ENCODE assay signal across 27 cellular contexts in genomic region chr3:73236867-73237266, GRCh38.
"Had no signal": no experiment of that assay in that cellular context is flagged by ENCODE, and none has a peak within 500 bp of the region (broad histone marks: within the 10 kb centered on the region; RNA-seq: fewer than 3 reads in every experiment).

No MANE protein-coding gene starts in this region.

- H3K27me3 ChIP-seq: adrenal gland, brain microvascular endothelial cell had no signal

- H3K36me3 Mint-ChIP-seq: activated naive CD4-positive, alpha-beta T cell treated with anti-CD3 and anti-CD28 coated beads, Interleukin-2, amount 50 U/mL, for 72 hours; WTC11 had no signal

- H3K27ac ChIP-seq: adrenal gland, brain microvascular endothelial cell had no signal

- H3K9me3 Mint-ChIP-seq: activated CD4-positive, alpha-beta T cell treated with anti-CD3 and anti-CD28 coated beads, Interleukin-2, amount 10 ng/mL, durations not matched to agents 7 days and 5 days; activated naive CD4-positive, alpha-beta T cell treated with anti-CD3 and anti-CD28 coated beads for 36 hours; activated naive CD4-positive, alpha-beta T cell treated with anti-CD3 and anti-CD28 coated beads, Interleukin-2, amount 50 U/mL, for 72 hours; activated T-cell treated with anti-CD3 and anti-CD28 coated beads, Interleukin-2, amount 50 U/mL, for 24 hours; activated T-helper 2 cell treated with anti-CD3 and anti-CD28 coated beads, Interferon-gamma antibody, Interleukin-2, Interleukin-4, amounts not matched to agents 10 μg/mL and 5 μg/mL and 100 μg/mL, durations not matched to agents 14 hours and 24 hours and 36 hours; T-helper 1 cell treated with Interleukin-12 subunit alpha and Interleukin-12 subunit beta and Interleukin-4 antibody, amounts not matched to agents 30 μg/mL and 1 μg/mL, for 36 hours; T-helper 2 cell treated with Interferon-gamma antibody and Interleukin-4, amounts not matched to agents 5 μg/mL and 100 μg/mL, for 36 hours; WTC11 had no signal

- H3K27ac Mint-ChIP-seq: activated CD4-positive, alpha-beta T cell treated with anti-CD3 and anti-CD28 coated beads for 36 hours; activated CD4-positive, alpha-beta T cell treated with anti-CD3 and anti-CD28 coated beads, Interleukin-2, amount 10 ng/mL, durations not matched to agents 7 days and 5 days; activated CD8-positive, alpha-beta T cell treated with anti-CD3 and anti-CD28 coated beads, Interleukin-2, amount 10 ng/mL, durations not matched to agents 7 days and 5 days; activated naive CD4-positive, alpha-beta T cell treated with anti-CD3 and anti-CD28 coated beads for 36 hours; activated naive CD4-positive, alpha-beta T cell treated with anti-CD3 and anti-CD28 coated beads, Interleukin-2, amount 50 U/mL, for 72 hours; activated T-cell treated with anti-CD3 and anti-CD28 coated beads, Interleukin-2, amount 50 U/mL, for 24 hours; activated T-helper 2 cell treated with anti-CD3 and anti-CD28 coated beads, Interferon-gamma antibody, Interleukin-2, Interleukin-4, amounts not matched to agents 10 μg/mL and 5 μg/mL and 100 μg/mL, durations not matched to agents 14 hours and 24 hours and 36 hours; T-helper 1 cell treated with Interleukin-12 subunit alpha and Interleukin-12 subunit beta and Interleukin-4 antibody, amounts not matched to agents 30 μg/mL and 1 μg/mL, for 36 hours; T-helper 2 cell treated with Interferon-gamma antibody and Interleukin-4, amounts not matched to agents 5 μg/mL and 100 μg/mL, for 36 hours; WTC11 had no signal

- H3K4me1 Mint-ChIP-seq: activated CD4-positive, alpha-beta T cell treated with anti-CD3 and anti-CD28 coated beads for 36 hours; activated CD4-positive, alpha-beta T cell treated with anti-CD3 and anti-CD28 coated beads, Interleukin-2, amount 10 ng/mL, durations not matched to agents 7 days and 5 days; WTC11 had no signal

- H3K4me3 ChIP-seq: adrenal gland had no signal

- H3K27me3 Mint-ChIP-seq: activated CD4-positive, alpha-beta T cell treated with anti-CD3 and anti-CD28 coated beads, Interleukin-2, amount 10 ng/mL, durations not matched to agents 7 days and 5 days had no signal

- H3K4me3 Mint-ChIP-seq: activated CD4-positive, alpha-beta T cell treated with anti-CD3 and anti-CD28 coated beads for 36 hours; activated CD4-positive, alpha-beta T cell treated with anti-CD3 and anti-CD28 coated beads, Interleukin-2, amount 10 ng/mL, durations not matched to agents 7 days and 5 days; activated CD8-positive, alpha-beta T cell treated with anti-CD3 and anti-CD28 coated beads, Interleukin-2, amount 10 ng/mL, durations not matched to agents 7 days and 5 days; activated naive CD4-positive, alpha-beta T cell treated with anti-CD3 and anti-CD28 coated beads for 36 hours; activated T-cell treated with anti-CD3 and anti-CD28 coated beads, Interleukin-2, amount 50 U/mL, for 24 hours; T-helper 1 cell treated with Interleukin-12 subunit alpha and Interleukin-12 subunit beta and Interleukin-4 antibody, amounts not matched to agents 30 μg/mL and 1 μg/mL, for 36 hours; T-helper 2 cell treated with Interferon-gamma antibody and Interleukin-4, amounts not matched to agents 5 μg/mL and 100 μg/mL, for 36 hours; WTC11 had no signal

- H3K36me3 ChIP-seq: adrenal gland, brain microvascular endothelial cell had no signal

- H3K9me3 ChIP-seq: adrenal gland had no signal

- DNase-seq: activated CD4-positive, alpha-beta T cell treated with anti-CD3 and anti-CD28 coated beads for 36 hours; activated CD4-positive, alpha-beta T cell treated with anti-CD3 and anti-CD28 coated beads, Interleukin-2, amount 10 ng/mL, durations not matched to agents 7 days and 5 days; activated CD4-positive, alpha-beta T cell treated with anti-CD3 and anti-CD28 coated beads, Interleukin-2, amount 50 U/mL, for 48 hours; activated CD8-positive, alpha-beta T cell treated with anti-CD3 and anti-CD28 coated beads, Interleukin-2, amount 10 ng/mL, durations not matched to agents 7 days and 5 days; activated gamma-delta T cell treated with Interleukin-2 at 50 U/mL for 16 hours; activated naive CD4-positive, alpha-beta T cell treated with anti-CD3 and anti-CD28 coated beads for 36 hours; activated T-cell treated with anti-CD3 and anti-CD28 coated beads, Interleukin-2, amount 50 U/mL, for 24 hours; adrenal gland; anterior cingulate cortex; brain microvascular endothelial cell; central memory CD4-positive, alpha-beta T cell; Kasumi-1; KG1; NCI-H1092 treated with DMSO at 0.1 percent for 48 hours; NCI-H1417; NCI-H146; NCI-H187; NCI-H2029 treated with DMSO at 0.1 percent for 48 hours; NCI-H226; NCI-H446 treated with DMSO at 0.1 percent for 48 hours; NCI-H524; SHP77 treated with DMSO at 0.1 percent for 48 hours had no signal
